ENCODE assay signal across 19 cellular contexts in the genomic region with DNA sequence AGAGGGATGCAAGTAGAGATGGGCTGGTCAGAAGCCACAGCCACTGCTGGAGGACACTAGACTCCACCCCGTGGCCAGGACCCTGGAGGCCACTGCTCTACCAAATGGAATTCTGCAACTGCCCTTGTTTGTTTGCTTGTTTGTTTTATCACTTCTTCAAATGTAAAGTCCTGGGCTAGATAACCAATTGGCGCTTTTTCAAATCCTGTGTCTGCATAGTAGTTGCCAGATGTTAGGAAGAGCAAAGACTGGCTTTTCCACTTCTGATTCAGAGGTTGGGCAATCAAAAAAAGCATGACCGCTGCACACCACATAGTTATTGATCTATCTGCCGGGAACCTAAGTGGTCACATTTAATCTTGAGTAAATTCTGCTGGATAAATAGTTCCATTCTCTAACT.
DNase-seq lines count a peak whose midpoint lies in the region; ATAC-seq, FAIRE-seq and TF ChIP-seq lines count a peak whose summit lies in the region.
"Had no signal": no experiment of that assay in that cellular context is flagged by ENCODE, and none has a peak within 500 bp of the region (broad histone marks: within the 10 kb centered on the region; RNA-seq: fewer than 3 reads in every experiment).

No MANE protein-coding gene starts in this region.

- TF ChIP-seq CTCF in liver (IDR thresholded peaks at IDR 0.05; ENCODE audit: low read depth, low read length, missing input control) (peak; percentile 9), HepG2 (CRISPR knock-in tag; IDR thresholded peaks at IDR 0.05) (no peak), GM23338 (conservative IDR thresholded peaks at IDR 0.05; ENCODE audit: low read depth in 2 of 2) (no peak)

- no peaks in the 10 kb centered on the region for H3K79me2 ChIP-seq in HepG2 (ENCODE audit: insufficient read depth, low read length)
- no peaks in the 10 kb centered on the region for H3K79me2 ChIP-seq in GM23338 (replicated peaks; ENCODE audit: insufficient read depth)

- no peaks in the 10 kb centered on the region for H4K20me1 ChIP-seq in HepG2 (ENCODE audit: insufficient read depth, low read length)
- H4K20me1 ChIP-seq in GM23338 (replicated peaks; ENCODE audit: insufficient read depth) = no peaks in the 10 kb centered on the region

- H3K4me1 ChIP-seq in liver (ENCODE audit: control insufficient read depth in 4 of 4, insufficient read depth in 4 of 4, low read length in 3 of 4) = peaks cover 3 to 24% (median 20%) of the 10 kb centered on the region in 4 donors
- H3K4me1 ChIP-seq in HepG2 (ENCODE audit: insufficient read depth, low read length) = no peaks in the 10 kb centered on the region
- H3K4me1 ChIP-seq in adipocyte (ENCODE audit: control insufficient read depth, insufficient read depth, low read length) = peaks cover 25% of the 10 kb centered on the region
- no peaks in the 10 kb centered on the region for H3K4me1 ChIP-seq in GM23338 (ENCODE audit: insufficient read depth)

- no peaks in the 10 kb centered on the region for H3K27me3 ChIP-seq in liver (ENCODE audit: control insufficient read depth in 4 of 4, insufficient read depth in 4 of 4, low read length in 3 of 4)
- H3K27me3 ChIP-seq in HepG2 (ENCODE audit: control insufficient read depth in 1 of 2, insufficient read depth in 2 of 2, low read length in 2 of 2) = no peaks in the 10 kb centered on the region
- H3K27me3 ChIP-seq in adipocyte (replicated peaks; ENCODE audit: control insufficient read depth, insufficient read depth, low read length) = no peaks in the 10 kb centered on the region
- no peaks in the 10 kb centered on the region for H3K27me3 ChIP-seq in GM23338 (ENCODE audit: insufficient read depth)

- FAIRE-seq in HepG2 (lab: Jason Lieb, UNC) = no peak
- FAIRE-seq: H54, HTR-8/SVneo had no signal

- H3K4me3 Mint-ChIP-seq in GM23338 = no peak overlapping the region

- intact Hi-C loops in HepG2 (cut with micrococcal nuclease; ENCODE audit: unreplicated experiment) = no loop called here

- H3K36me3 ChIP-seq in liver (ENCODE audit: control insufficient read depth in 4 of 4, insufficient read depth in 3 of 4, low read depth in 1 of 4, low read length in 3 of 4) (no peaks in the 10 kb centered on the region), HepG2 (replicated peaks in 1 of 2; ENCODE audit: control insufficient read depth in 1 of 2, insufficient read depth in 2 of 2, low read length in 2 of 2) (no peaks in the 10 kb centered on the region), adipocyte (ENCODE audit: control insufficient read depth, insufficient read depth, low read length, severe bottlenecking) (no peaks in the 10 kb centered on the region), GM23338 (ENCODE audit: insufficient read depth) (no peaks in the 10 kb centered on the region)

- peaks cover 12% of the 10 kb centered on the region; the same call in 2 of the 3 replicates for H3K4me1 Mint-ChIP-seq in GM23338

- DNase-seq in HepG2 (ENCODE audit: low spot score) = no peak
- peak; percentile 31 for DNase-seq in adipocyte (ENCODE audit: low read depth)
- peak; percentile 74 for DNase-seq in left lobe of liver (ENCODE audit: low spot score)
- DNase-seq in GM23338 (ENCODE audit: low spot score) = no peak
- no peak for DNase-seq in erythroblast (lab: John Stamatoyannopoulos, UW)
- DNase-seq: 8988T, C1 segment of cervical spinal cord, EL, NCI-H146, NCI-H2081, SHP77, SK-N-SH had no signal

- no peak overlapping the region for H3K4me2 ChIP-seq in HepG2 (ENCODE audit: low read depth, low read length)
- H3K4me2 ChIP-seq in GM23338 = no peak overlapping the region
- H3K4me2 ChIP-seq: SK-N-SH had no signal

- no peak for TF ChIP-seq EP300 in HepG2 (IDR thresholded peaks at IDR 0.05; ENCODE audit: low read depth in 2 of 2, low read length in 2 of 2)
- TF ChIP-seq EP300 in HepG2 (CRISPR knock-in tag; IDR thresholded peaks at IDR 0.05; ENCODE audit: borderline replicate concordance) = no peak

- H2AFZ ChIP-seq in HepG2 (ENCODE audit: low read length) (no peak overlapping the region), GM23338 (no peak overlapping the region)

- H3K27ac ChIP-seq in liver (ENCODE audit: low read depth in 1 of 2, low read length in 2 of 2) (peak overlapping the region in 1 of 2 donors; percentile 58), HepG2 (ENCODE audit: extremely low read length, insufficient read depth, low read length) (no peak overlapping the region), GM23338 (ENCODE audit: low read depth) (no peak overlapping the region)
- H3K27ac ChIP-seq: HL-60 had no signal

- POLR2A ChIA-PET in HepG2 (lab: Yijun Ruan, JAX) = no interaction called here

- H3K27me3 Mint-ChIP-seq in GM23338 (ENCODE audit: insufficient read depth, low read depth, poor library complexity) = peaks cover 2% of the 10 kb centered on the region

- BruUV-seq in HepG2 (replicated peaks; lab: Mats Ljungman, UMichigan) = no TSS peak

- H3K9ac ChIP-seq in liver (ENCODE audit: low read depth in 1 of 2, low read length in 2 of 2) = no peak overlapping the region
- H3K9ac ChIP-seq in HepG2 (ENCODE audit: insufficient read depth, low read depth, low read length) = no peak overlapping the region
- H3K9ac ChIP-seq in adipocyte (ENCODE audit: low read length) = no peak overlapping the region
- H3K9ac ChIP-seq: SK-N-SH had no signal

- in situ Hi-C loops in HepG2 (cut with HindIII; ENCODE audit: extremely low pct_ligation_motif_present, low pct_unique_long_range_greater_than_20kb) = no loop called here

- H3K9me2 ChIP-seq in GM23338 (ENCODE audit: insufficient read depth) = peaks cover 3% of the 10 kb centered on the region; the same call in 1 of the 2 replicates
- H3K9me2 ChIP-seq: SK-N-SH had no signal

- TF ChIP-seq RAD21 in liver (IDR thresholded peaks at IDR 0.05) (peak; percentile 65 to 70), HepG2 (CRISPR knock-in tag; IDR thresholded peaks at IDR 0.05) (no peak)

- peaks cover 4% of the 10 kb centered on the region; the same call in 1 of the 3 replicates for H3K36me3 Mint-ChIP-seq in GM23338 (ENCODE audit: low read depth)

- TF ChIP-seq POLR2A in HepG2 (IDR thresholded peaks at IDR 0.05; ENCODE audit: insufficient read depth in 1 of 2, low read depth in 2 of 2, low read length in 2 of 2) (no peak), erythroblast (IDR thresholded peaks at IDR 0.05; ENCODE audit: low read length) (no peak)

- H3K4me3 ChIP-seq in liver (ENCODE audit: low read depth in 1 of 3, low read length in 3 of 3) (no peak overlapping the region), HepG2 (replicated peaks in 1 of 3; ENCODE audit: insufficient read depth in 1 of 3, low read depth in 2 of 3, low read length in 3 of 3) (no peak overlapping the region), adipocyte (ENCODE audit: low read length) (no peak overlapping the region), GM23338 (no peak overlapping the region)

- no peaks in the 10 kb centered on the region for H3F3A ChIP-seq in GM23338 (replicated peaks; ENCODE audit: low read depth)

- H3K9me3 Mint-ChIP-seq in GM23338 = peaks cover 6% of the 10 kb centered on the region; the same call in 1 of the 3 replicates

- CTCF ChIA-PET in HepG2 (lab: Yijun Ruan, JAX; ENCODE audit: low intra/inter-chr PET ratio, low total read pairs) = no interaction called here

- H3K9me3 ChIP-seq in liver (ENCODE audit: control insufficient read depth in 4 of 4, low read length in 3 of 4) (no peaks in the 10 kb centered on the region), HepG2 (ENCODE audit: low read length) (no peaks in the 10 kb centered on the region), adipocyte (ENCODE audit: control insufficient read depth, low read length) (no peaks in the 10 kb centered on the region)
- H3K9me3 ChIP-seq: SK-N-SH had no signal

- ATAC-seq in HepG2 = no peak
- peak; percentile 89 for ATAC-seq in left lobe of liver
- ATAC-seq in HG03045 (IDR thresholded peaks at IDR 0.05; ENCODE audit: unreplicated experiment) = no peak
- ATAC-seq in GM23338 = no peak
- no peak for ATAC-seq in HG03175 (IDR thresholded peaks at IDR 0.05; ENCODE audit: unreplicated experiment)
- ATAC-seq: Panc1 had no signal

- WGBS in liver = 33% methylated on average over 4 of the region's 4 CpGs
- WGBS in HepG2 (ENCODE audit: low lambda C conversion rate) = 3% methylated on average over 4 of the region's 4 CpGs

- H3K27ac Mint-ChIP-seq in GM23338 = no peak overlapping the region

TF ChIP-seq in liver, 16 proteins besides CTCF, POLR2A, EP300 and RAD21 (continues in another document):
- TF ChIP-seq FOXA1 (IDR thresholded peaks at IDR 0.05) = peak; percentile 94
- peak; percentile 81 to 95 for TF ChIP-seq JUND (IDR thresholded peaks at IDR 0.05)
- peak; percentile 95 for TF ChIP-seq FOXA2 (IDR thresholded peaks at IDR 0.05)
- peak; percentile 87 for TF ChIP-seq SP1 (IDR thresholded peaks at IDR 0.05)
- TF ChIP-seq EGR1 (IDR thresholded peaks at IDR 0.05; ENCODE audit: low read depth in 2 of 2) = peak; percentile 54 to 92
- peak; percentile 50 for TF ChIP-seq HNF4G (IDR thresholded peaks at IDR 0.05)
- TF ChIP-seq, protein P1, sequence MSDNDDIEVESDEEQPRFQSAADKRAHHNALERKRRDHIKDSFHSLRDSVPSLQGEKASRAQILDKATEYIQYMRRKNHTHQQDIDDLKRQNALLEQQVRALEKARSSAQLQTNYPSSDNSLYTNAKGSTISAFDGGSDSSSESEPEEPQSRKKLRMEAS (IDR thresholded peaks at IDR 0.05) = peak; percentile 95

TF ChIP-seq in HepG2, 621 proteins besides CTCF, POLR2A, EP300 and RAD21 (continues in another document):
- TF ChIP-seq KAT7 (CRISPR knock-in tag; IDR thresholded peaks at IDR 0.05; ENCODE audit: borderline replicate concordance) = no peak
- no peak for TF ChIP-seq ZNF451 (CRISPR knock-in tag; IDR thresholded peaks at IDR 0.05)

TF ChIP-seq in GM23338, 12 proteins besides CTCF, POLR2A, EP300 and RAD21:
- TF ChIP-seq EZH2phosphoT487 (IDR thresholded peaks at IDR 0.05; ENCODE audit: unreplicated experiment) = no peak
- no peak for TF ChIP-seq STAT1 (IDR thresholded peaks at IDR 0.05; ENCODE audit: unreplicated experiment)
- TF ChIP-seq ZNF114 (CRISPR knock-in tag; IDR thresholded peaks at IDR 0.05) = no peak
- no peak for TF ChIP-seq ZNF331 (CRISPR knock-in tag; IDR thresholded peaks at IDR 0.05; ENCODE audit: low read depth)

Comparison
In these comparisons a context has a peak if more than half of its experiments do, and no peak if none do; other contexts are left out.
1. DNase-seq: peak in adipocyte (single experiment) and left lobe of liver (single experiment); none in HepG2 (single experiment), GM23338 (single experiment) and erythroblast (0 of 2).